ENCODE assay signal across 24 cellular contexts in genomic region chr10:72490951-72491350, GRCh38.
A peak's percentile ranks its signal among the peaks of the same experiment; 100 is the strongest.
DNase-seq lines count a peak whose midpoint lies in the region; ATAC-seq and TF ChIP-seq lines count a peak whose summit lies in the region.
"Had no signal": no experiment of that assay in that cellular context is flagged by ENCODE, and none has a peak within 500 bp of the region (broad histone marks: within the 10 kb centered on the region; RNA-seq: fewer than 3 reads in every experiment).

No MANE protein-coding gene starts in this region.

- H4K20me1 ChIP-seq in GM23248 (ENCODE audit: insufficient read depth): no peaks in the 10 kb centered on the region

- H3K9me3 Mint-ChIP-seq in progenitor cell of endocrine pancreas (ENCODE audit: low read depth): no peaks in the 10 kb centered on the region
- H3K9me3 Mint-ChIP-seq: activated B cell treated with CpG ODN at 0.5 μM for 24 hours; dendritic cell treated with granulocyte-macrophage colony-stimulating factor and Interleukin-4, amounts not matched to agents 40 ng/mL and 50 ng/mL, for 4 days; H9 had no signal

- no peaks in the 10 kb centered on the region for H3K9me2 ChIP-seq in GM23248 (ENCODE audit: insufficient read depth)

- peaks cover 5% of the 10 kb centered on the region for H3K36me3 Mint-ChIP-seq in progenitor cell of endocrine pancreas (ENCODE audit: insufficient read depth)

- no peaks in the 10 kb centered on the region for H3K9me3 ChIP-seq in GM23248 (ENCODE audit: low read depth)
- H3K9me3 ChIP-seq: lower lobe of right lung, prostate gland, suprapubic skin had no signal

- TF ChIP-seq CTCF in epithelial cell of esophagus (IDR thresholded peaks at IDR 0.05; ENCODE audit: insufficient read depth, low read depth, low read length, missing control alignments): no peak
- TF ChIP-seq CTCF in progenitor cell of endocrine pancreas (IDR thresholded peaks at IDR 0.05; ENCODE audit: unreplicated experiment): no peak

- peak overlapping the region; percentile 24 for H3K4me2 ChIP-seq in GM23248 (ENCODE audit: unreplicated experiment)

- peaks cover 4% of the 10 kb centered on the region; the same call in 1 of the 2 replicates for H3K4me1 ChIP-seq in GM23248 (ENCODE audit: insufficient read depth)
- H3K4me1 ChIP-seq: lower lobe of right lung, prostate gland, suprapubic skin had no signal

- peak; percentile 76 for DNase-seq in GM23248
- peak; percentile 25 for DNase-seq in NOMO-1 treated with dmso at 0.1 percent for 144 hours (lab: John Stamatoyannopoulos, UW; ENCODE audit: unreplicated experiment)
- DNase-seq in epithelial cell of esophagus (ENCODE audit: low read depth): peak; percentile 66
- DNase-seq in progenitor cell of endocrine pancreas (ENCODE audit: low spot score, unreplicated experiment): no peak
- DNase-seq in NCI-H1417 (lab: John Stamatoyannopoulos, UW): no peak
- DNase-seq in 8988T: no peak
- DNase-seq: activated B cell treated with CpG ODN at 0.5 μM for 24 hours; activated CD4-positive, alpha-beta T cell treated with anti-CD3 and anti-CD28 coated beads, Interleukin-2, amount 50 U/mL, for 48 hours; activated CD8-positive, alpha-beta memory T cell treated with anti-CD3 and anti-CD28 coated beads, Interleukin-2, amount 50 U/mL, for 48 hours; AML-193; H9; KG1; kidney; lower lobe of right lung; NCI-H1092; NCI-H2081; NCI-H446; stimulated activated CD4-positive, alpha-beta T cell treated with anti-CD3 and anti-CD28 coated beads, Interleukin-1b, Interleukin-23, amount 100 ng/mL, for 48 hours had no signal

- no peaks in the 10 kb centered on the region for H3K27me3 Mint-ChIP-seq in progenitor cell of endocrine pancreas
- H3K27me3 Mint-ChIP-seq: activated B cell treated with CpG ODN at 0.5 μM for 24 hours; dendritic cell treated with granulocyte-macrophage colony-stimulating factor and Interleukin-4, amounts not matched to agents 40 ng/mL and 50 ng/mL, for 4 days had no signal

- in situ Hi-C loops in GM23248 (cut with MboI): no loop called here

- 43 to 44% methylated on average over 4 of the region's 4 CpGs for WGBS in GM23248 (ENCODE audit: low coverage in 1 of 2, low lambda C conversion rate in 2 of 2, missing lambda C conversion rate in 2 of 2), 2 experiments

- no peak overlapping the region for H2AFZ ChIP-seq in GM23248

- H3K27ac ChIP-seq in GM23248: no peak overlapping the region
- H3K27ac ChIP-seq: cardiac muscle cell, lower lobe of right lung, prostate gland, SK-N-MC, suprapubic skin had no signal

- peaks cover 10% of the 10 kb centered on the region; the same call in 1 of the 2 replicates for H3F3A ChIP-seq in GM23248 (ENCODE audit: insufficient read depth)

- H3K79me2 ChIP-seq in GM23248 (ENCODE audit: insufficient read depth): no peaks in the 10 kb centered on the region

- no peak overlapping the region for H3K9ac ChIP-seq in GM23248

- H3K27ac Mint-ChIP-seq in progenitor cell of endocrine pancreas: peak overlapping the region; percentile 31
- H3K27ac Mint-ChIP-seq: activated B cell treated with CpG ODN at 0.5 μM for 24 hours; dendritic cell treated with granulocyte-macrophage colony-stimulating factor and Interleukin-4, amounts not matched to agents 40 ng/mL and 50 ng/mL, for 4 days had no signal

- no peak overlapping the region for H3K4me3 Mint-ChIP-seq in progenitor cell of endocrine pancreas (ENCODE audit: low read depth)
- H3K4me3 Mint-ChIP-seq: activated B cell treated with CpG ODN at 0.5 μM for 24 hours; dendritic cell treated with granulocyte-macrophage colony-stimulating factor and Interleukin-4, amounts not matched to agents 40 ng/mL and 50 ng/mL, for 4 days; H9 had no signal

- no peaks in the 10 kb centered on the region for H3K27me3 ChIP-seq in GM23248 (replicated peaks; ENCODE audit: insufficient read depth)
- H3K27me3 ChIP-seq: cardiac muscle cell, suprapubic skin had no signal

- H3K4me1 Mint-ChIP-seq in progenitor cell of endocrine pancreas (ENCODE audit: low read depth): peaks cover 2% of the 10 kb centered on the region
- H3K4me1 Mint-ChIP-seq: activated B cell treated with CpG ODN at 0.5 μM for 24 hours, H9 had no signal

- no peaks in the 10 kb centered on the region for H3K36me3 ChIP-seq in GM23248 (ENCODE audit: low read depth)
- H3K36me3 ChIP-seq: cardiac muscle cell, lower lobe of right lung, prostate gland, suprapubic skin had no signal

- ATAC-seq in esophagus mucosa: no peak
- ATAC-seq: lower lobe of right lung had no signal

- H3K4me3 ChIP-seq in GM23248 (no peak overlapping the region), epithelial cell of esophagus (ENCODE audit: low read length) (no peak overlapping the region)
- H3K4me3 ChIP-seq: cardiac muscle cell, lower lobe of right lung, prostate gland, SK-N-MC, suprapubic skin had no signal

Comparison
In these comparisons a context has a peak if more than half of its experiments do, and no peak if none do; other contexts are left out.
1. DNase-seq: peak in GM23248 (single experiment), NOMO-1 treated with dmso at 0.1 percent for 144 hours (single experiment) and epithelial cell of esophagus (single experiment); none in progenitor cell of endocrine pancreas (single experiment), NCI-H1417 (0 of 3) and 8988T (single experiment).